Comparison of ENCODE assay signal across 17 cellular contexts in the genomic region with DNA sequence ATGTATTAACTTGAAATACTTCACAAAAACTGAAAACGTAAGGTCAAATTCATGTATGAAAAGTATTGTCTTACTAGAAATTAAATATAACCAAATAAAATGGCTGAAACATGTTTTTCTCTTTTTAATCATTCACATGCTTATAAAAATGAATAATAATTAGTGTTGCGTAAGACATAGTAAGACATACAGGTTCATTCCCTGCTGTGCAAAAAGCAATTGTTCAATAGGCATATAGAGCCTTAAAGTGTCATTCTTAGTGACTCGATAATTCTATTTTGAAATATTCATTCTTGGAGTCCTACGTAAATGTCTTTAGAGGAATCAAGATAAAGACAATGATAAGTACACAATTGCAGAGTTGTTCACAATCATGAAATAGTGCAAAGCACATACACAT.
DNase-seq lines count a peak whose midpoint lies in the region; FAIRE-seq and TF ChIP-seq lines count a peak whose summit lies in the region.
"Had no signal": no experiment of that assay in that cellular context is flagged by ENCODE, and none has a peak within 500 bp of the region (broad histone marks: within the 10 kb centered on the region; RNA-seq: fewer than 3 reads in every experiment).

No MANE protein-coding gene starts in this region.

- no peak overlapping the region for H3K27ac ChIP-seq in A673 (ENCODE audit: low read depth, low read length, poor library complexity, severe bottlenecking)
- H3K27ac ChIP-seq in CD4-positive, alpha-beta memory T cell (ENCODE audit: low read depth, low read length): no peak overlapping the region
- peak overlapping the region in 1 of 2 donors; percentile 2 for H3K27ac ChIP-seq in coronary artery

- H3K36me3 Mint-ChIP-seq in osteocyte (ENCODE audit: unreplicated experiment): no peaks in the 10 kb centered on the region
- no peaks in the 10 kb centered on the region for H3K36me3 Mint-ChIP-seq in CD4-positive, alpha-beta memory T cell

- H3K9me3 Mint-ChIP-seq in osteocyte (ENCODE audit: unreplicated experiment): no peaks in the 10 kb centered on the region
- H3K9me3 Mint-ChIP-seq in CD4-positive, alpha-beta memory T cell: peaks cover 0 to 8% (median 0%) of the 10 kb centered on the region in 8 donors
- H3K9me3 Mint-ChIP-seq: CD4-positive, alpha-beta T cell had no signal

- peaks cover 50% of the 10 kb centered on the region for H3K4me1 Mint-ChIP-seq in osteocyte (ENCODE audit: unreplicated experiment)
- no peaks in the 10 kb centered on the region for H3K4me1 Mint-ChIP-seq in CD4-positive, alpha-beta memory T cell
- H3K4me1 Mint-ChIP-seq: B cell had no signal

- no peaks in the 10 kb centered on the region for H3K36me3 ChIP-seq in A673 (ENCODE audit: insufficient read depth, low read length, poor library complexity, severe bottlenecking)
- H3K36me3 ChIP-seq in CD4-positive, alpha-beta memory T cell (ENCODE audit: insufficient read depth, low read length): no peaks in the 10 kb centered on the region
- H3K36me3 ChIP-seq: HAP-1 had no signal

- no peaks in the 10 kb centered on the region for H3K27me3 Mint-ChIP-seq in osteocyte (ENCODE audit: unreplicated experiment)
- no peaks in the 10 kb centered on the region for H3K27me3 Mint-ChIP-seq in CD4-positive, alpha-beta memory T cell
- H3K27me3 Mint-ChIP-seq: CD4-positive, alpha-beta T cell had no signal

- BruUV-seq in A673 (replicated peaks; lab: Mats Ljungman, UMichigan): no TSS peak

- TF ChIP-seq CTCF in A673 (conservative IDR thresholded peaks at IDR 0.05; ENCODE audit: low read depth, low read length): no peak
- TF ChIP-seq CTCF in osteocyte (IDR thresholded peaks at IDR 0.05): no peak
- no peak for TF ChIP-seq CTCF in coronary artery (IDR thresholded peaks at IDR 0.05)

- H3K27ac Mint-ChIP-seq in osteocyte (ENCODE audit: unreplicated experiment): peak overlapping the region; percentile 7
- no peak overlapping the region for H3K27ac Mint-ChIP-seq in CD4-positive, alpha-beta memory T cell
- H3K27ac Mint-ChIP-seq: B cell; CD4-positive, alpha-beta T cell had no signal

- intact Hi-C loops in A673 (cut with micrococcal nuclease; ENCODE audit: unreplicated experiment): no loop called here
- intact Hi-C loops in CD4-positive, alpha-beta memory T cell (cut with micrococcal nuclease): no loop called here

- no peaks in the 10 kb centered on the region for H3K9me3 ChIP-seq in A673 (ENCODE audit: low read depth, low read length, poor library complexity, severe bottlenecking)
- H3K9me3 ChIP-seq in CD4-positive, alpha-beta memory T cell (ENCODE audit: control insufficient read depth in 1 of 2, low read length in 2 of 2): no peaks in the 10 kb centered on the region
- H3K9me3 ChIP-seq: HAP-1 had no signal

- DNase-seq in A673 (ENCODE audit: low spot score) (peak; percentile 4), osteocyte (ENCODE audit: extremely low spot score, unreplicated experiment) (no peak), T1000 (lab: John Stamatoyannopoulos, UW) (no peak), coronary artery (ENCODE audit: low spot score) (no peak)
- DNase-seq in CD4-positive, alpha-beta memory T cell: no peak
- DNase-seq: C1 segment of cervical spinal cord; CD4-positive, alpha-beta T cell; COR-L47; DMS153; DMS79 treated with DMSO at 0.1 percent for 48 hours; EL; GOT3 had no signal

- POLR2A ChIA-PET in A673 (lab: Charles Lee; ENCODE audit: low non-redundant PET): no interaction called here
- POLR2A ChIA-PET in CD4-positive, alpha-beta memory T cell (lab: Charles Lee; ENCODE audit: partially characterized antibody): no interaction called here

- H3K4me3 ChIP-seq in A673 (ENCODE audit: low read depth, low read length, poor library complexity, severe bottlenecking): no peak overlapping the region
- H3K4me3 ChIP-seq in CD4-positive, alpha-beta memory T cell (ENCODE audit: low read length in 2 of 2): no peak overlapping the region
- H3K4me3 ChIP-seq in coronary artery: no peak overlapping the region
- H3K4me3 ChIP-seq: HAP-1 had no signal

- peak; percentile 23 for FAIRE-seq in endometrium (lab: Jason Lieb, UNC)
- FAIRE-seq: GM12891 had no signal

- CTCF ChIA-PET in A673 (lab: Charles Lee): no interaction called here
- CTCF ChIA-PET in CD4-positive, alpha-beta memory T cell (lab: Charles Lee; ENCODE audit: partially characterized antibody): no interaction called here

- no peak for TF ChIP-seq EP300 in Ishikawa (IDR thresholded peaks at IDR 0.05; ENCODE audit: borderline replicate concordance)

- H3K27me3 ChIP-seq in A673 (replicated peaks; ENCODE audit: insufficient read depth, low read depth, low read length, poor library complexity): no peaks in the 10 kb centered on the region
- H3K27me3 ChIP-seq in CD4-positive, alpha-beta memory T cell (ENCODE audit: insufficient read depth, low read length): no peaks in the 10 kb centered on the region

- no peak for TF ChIP-seq RAD21 in Ishikawa (IDR thresholded peaks at IDR 0.05; ENCODE audit: low read depth)

- peaks cover 11% of the 10 kb centered on the region for H3K4me1 ChIP-seq in A673 (ENCODE audit: insufficient read depth, low read length, poor library complexity, severe bottlenecking)
- no peaks in the 10 kb centered on the region for H3K4me1 ChIP-seq in CD4-positive, alpha-beta memory T cell (ENCODE audit: insufficient read depth, low read length)
- H3K4me1 ChIP-seq: HAP-1 had no signal

- H3K4me3 Mint-ChIP-seq in osteocyte (ENCODE audit: unreplicated experiment): no peak overlapping the region
- H3K4me3 Mint-ChIP-seq in CD4-positive, alpha-beta memory T cell: no peak overlapping the region
- H3K4me3 Mint-ChIP-seq: B cell; CD4-positive, alpha-beta T cell had no signal

TF ChIP-seq in Ishikawa, 13 proteins besides CTCF, POLR2A, EP300 and RAD21:
- TF ChIP-seq YY1 (IDR thresholded peaks at IDR 0.05; ENCODE audit: low read depth) (no peak), CEBPB (IDR thresholded peaks at IDR 0.05) (peak; percentile 6; the same call in 1 of the 2 replicates)
